In the genomic region with DNA sequence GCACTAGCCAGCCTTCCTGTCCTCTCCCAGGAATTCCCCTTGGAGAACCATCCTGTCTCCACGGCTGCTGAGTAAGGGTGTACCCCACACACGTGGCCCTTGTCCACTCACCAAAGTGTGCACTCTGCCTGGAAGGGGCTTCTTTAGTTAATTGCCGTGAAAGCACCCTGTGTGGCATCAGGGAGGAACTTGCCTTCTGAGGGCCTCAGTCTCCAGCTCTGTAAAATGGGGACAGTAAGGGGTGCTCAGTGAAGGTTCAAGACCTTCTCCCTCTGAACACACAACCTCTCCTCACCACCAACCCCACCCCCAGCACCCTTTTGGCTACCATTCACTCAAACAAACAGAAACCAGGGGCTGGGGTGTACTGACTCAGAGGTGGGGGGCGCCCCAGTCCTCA, we compare ENCODE assay signal across 1 cellular context.
TF ChIP-seq lines count a peak whose summit lies in the region.

No MANE protein-coding gene starts in this region.

TF ChIP-seq in GM23338, 12 proteins besides CTCF, POLR2A, EP300 and RAD21 (continued from another document):
- TF ChIP-seq, protein P1, sequence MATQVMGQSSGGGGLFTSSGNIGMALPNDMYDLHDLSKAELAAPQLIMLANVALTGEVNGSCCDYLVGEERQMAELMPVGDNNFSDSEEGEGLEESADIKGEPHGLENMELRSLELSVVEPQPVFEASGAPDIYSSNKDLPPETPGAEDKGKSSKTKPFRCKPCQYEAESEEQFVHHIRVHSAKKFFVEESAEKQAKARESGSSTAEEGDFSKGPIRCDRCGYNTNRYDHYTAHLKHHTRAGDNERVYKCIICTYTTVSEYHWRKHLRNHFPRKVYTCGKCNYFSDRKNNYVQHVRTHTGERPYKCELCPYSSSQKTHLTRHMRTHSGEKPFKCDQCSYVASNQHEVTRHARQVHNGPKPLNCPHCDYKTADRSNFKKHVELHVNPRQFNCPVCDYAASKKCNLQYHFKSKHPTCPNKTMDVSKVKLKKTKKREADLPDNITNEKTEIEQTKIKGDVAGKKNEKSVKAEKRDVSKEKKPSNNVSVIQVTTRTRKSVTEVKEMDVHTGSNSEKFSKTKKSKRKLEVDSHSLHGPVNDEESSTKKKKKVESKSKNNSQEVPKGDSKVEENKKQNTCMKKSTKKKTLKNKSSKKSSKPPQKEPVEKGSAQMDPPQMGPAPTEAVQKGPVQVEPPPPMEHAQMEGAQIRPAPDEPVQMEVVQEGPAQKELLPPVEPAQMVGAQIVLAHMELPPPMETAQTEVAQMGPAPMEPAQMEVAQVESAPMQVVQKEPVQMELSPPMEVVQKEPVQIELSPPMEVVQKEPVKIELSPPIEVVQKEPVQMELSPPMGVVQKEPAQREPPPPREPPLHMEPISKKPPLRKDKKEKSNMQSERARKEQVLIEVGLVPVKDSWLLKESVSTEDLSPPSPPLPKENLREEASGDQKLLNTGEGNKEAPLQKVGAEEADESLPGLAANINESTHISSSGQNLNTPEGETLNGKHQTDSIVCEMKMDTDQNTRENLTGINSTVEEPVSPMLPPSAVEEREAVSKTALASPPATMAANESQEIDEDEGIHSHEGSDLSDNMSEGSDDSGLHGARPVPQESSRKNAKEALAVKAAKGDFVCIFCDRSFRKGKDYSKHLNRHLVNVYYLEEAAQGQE (IDR thresholded peaks at IDR 0.05; ENCODE audit: unreplicated experiment): no peak
